In the genomic region with DNA sequence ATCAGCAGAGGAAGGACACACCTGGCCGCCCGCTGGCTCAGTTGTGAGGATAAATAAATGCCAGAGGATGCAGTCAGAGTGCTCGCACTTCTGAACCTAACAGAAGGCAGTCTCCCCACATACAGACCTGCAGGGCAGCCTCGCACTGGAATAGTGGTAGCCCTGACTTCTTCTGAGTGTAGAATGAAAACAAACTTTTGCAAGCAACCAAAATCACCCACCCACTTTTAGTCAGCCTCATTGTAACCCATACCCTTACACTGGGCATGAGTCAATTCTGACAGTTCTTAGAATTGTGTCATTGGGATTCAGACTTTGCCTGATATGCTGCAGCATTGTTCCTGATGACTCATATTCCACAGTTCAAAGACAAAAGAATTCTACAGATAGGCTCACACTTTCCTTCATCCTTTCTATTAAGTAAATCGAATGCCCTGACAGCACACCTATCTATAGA, we compare ENCODE assay signal across 9 cellular contexts.
A peak's percentile ranks its signal among the peaks of the same experiment; 100 is the strongest.
DNase-seq lines count a peak whose midpoint lies in the region; ATAC-seq and TF ChIP-seq lines count a peak whose summit lies in the region.
"Had no signal": no experiment of that assay in that cellular context is flagged by ENCODE, and none has a peak within 500 bp of the region (broad histone marks: within the 10 kb centered on the region; RNA-seq: fewer than 3 reads in every experiment).

No MANE protein-coding gene starts in this region.

- H3K9me3 ChIP-seq in BE2C, result no peaks in the 10 kb centered on the region
- H3K9me3 ChIP-seq: heart right ventricle had no signal

- DNase-seq in A172 (ENCODE audit: low spot score) (peak; percentile 81), HS-27A (ENCODE audit: low read depth) (peak; percentile 14), amniotic epithelial cell (ENCODE audit: low read depth) (peak; percentile 77), left kidney (ENCODE audit: low read depth, low spot score) (peak; percentile 24), BE2C (no peak)
- DNase-seq: heart right ventricle had no signal

- H3K4me1 ChIP-seq in BE2C, result no peaks in the 10 kb centered on the region

- no peaks in the 10 kb centered on the region for H3K36me3 ChIP-seq in BE2C
- H3K36me3 ChIP-seq: heart right ventricle had no signal

- H3K4me3 ChIP-seq in BE2C (ENCODE audit: low read depth, low read length), result no peak overlapping the region
- H3K4me3 ChIP-seq: heart right ventricle had no signal

- no peak for TF ChIP-seq CTCF in BE2C (IDR thresholded peaks at IDR 0.05; ENCODE audit: low read depth, low read length)

- ATAC-seq in HG03565 (IDR thresholded peaks at IDR 0.05; ENCODE audit: unreplicated experiment), result no peak
- ATAC-seq in GM19395 (IDR thresholded peaks at IDR 0.05; ENCODE audit: unreplicated experiment), result no peak
- ATAC-seq in HG03460 (IDR thresholded peaks at IDR 0.05; ENCODE audit: unreplicated experiment), result no peak

- H3K27me3 ChIP-seq in BE2C, result no peaks in the 10 kb centered on the region
- H3K27me3 ChIP-seq: heart right ventricle had no signal
